In the genomic region with DNA sequence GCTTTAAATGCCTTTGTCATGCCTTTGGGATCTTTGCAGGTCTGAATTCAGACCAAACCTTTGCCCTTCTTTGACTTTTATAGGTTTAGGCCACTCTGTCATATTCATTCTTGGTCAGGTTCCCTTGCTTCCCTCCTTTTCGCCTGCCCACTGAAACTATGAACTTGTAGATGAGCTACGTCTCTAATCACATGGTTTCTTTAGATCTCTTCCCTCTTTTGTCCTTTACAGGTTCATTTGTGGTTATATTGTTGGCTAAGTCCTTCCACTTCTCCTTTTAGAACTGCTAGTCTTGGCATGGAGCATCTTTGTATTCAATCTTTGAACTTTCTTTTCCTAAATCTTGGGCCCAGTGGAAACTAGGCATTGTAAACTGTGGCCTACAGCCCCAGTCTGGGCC, we compare ENCODE assay signal across 25 cellular contexts.
DNase-seq lines count a peak whose midpoint lies in the region; ATAC-seq, FAIRE-seq and TF ChIP-seq lines count a peak whose summit lies in the region.
"Had no signal": no experiment of that assay in that cellular context is flagged by ENCODE, and none has a peak within 500 bp of the region (broad histone marks: within the 10 kb centered on the region; RNA-seq: fewer than 3 reads in every experiment).

No MANE protein-coding gene starts in this region.

- H3K9ac ChIP-seq in kidney (ENCODE audit: low read length in 2 of 2) = no peak overlapping the region
- H3K9ac ChIP-seq: BLaER1 had no signal

- H3K4me1 ChIP-seq in kidney (ENCODE audit: control insufficient read depth in 1 of 2, insufficient read depth in 1 of 2, low read depth in 1 of 2, low read length in 2 of 2) = no peaks in the 10 kb centered on the region
- H3K4me1 ChIP-seq: A549, BLaER1, Caco-2, lower lobe of right lung, upper lobe of left lung had no signal

- no peaks in the 10 kb centered on the region for H3K9me3 ChIP-seq in kidney (ENCODE audit: control insufficient read depth in 1 of 2, low read length in 2 of 2)
- H3K9me3 ChIP-seq: A549, BLaER1, Caco-2, lower lobe of right lung, upper lobe of left lung had no signal

- no peak overlapping the region for H3K4me3 Mint-ChIP-seq in memory B cell
- H3K4me3 Mint-ChIP-seq: activated B cell treated with CpG ODN at 0.5 μM for 24 hours; activated naive CD8-positive, alpha-beta T cell treated with anti-CD3 and anti-CD28 coated beads, Interleukin-2, amount 10 ng/mL, durations not matched to agents 7 days and 5 days; central memory CD8-positive, alpha-beta T cell had no signal

- ATAC-seq in memory B cell (ENCODE audit: low read depth) (no peak), GM18858 (IDR thresholded peaks at IDR 0.05; ENCODE audit: unreplicated experiment) (no peak), HG03095 (IDR thresholded peaks at IDR 0.05; ENCODE audit: unreplicated experiment) (no peak)
- ATAC-seq: A549, HCT116, lower lobe of right lung, SK-N-SH treated with all-trans-retinoic acid at 6 μM for 48 hours had no signal

- no peaks in the 10 kb centered on the region for H3K9me3 Mint-ChIP-seq in memory B cell
- H3K9me3 Mint-ChIP-seq: activated B cell treated with CpG ODN at 0.5 μM for 24 hours; activated naive CD8-positive, alpha-beta T cell treated with anti-CD3 and anti-CD28 coated beads, Interleukin-2, amount 10 ng/mL, durations not matched to agents 7 days and 5 days; central memory CD8-positive, alpha-beta T cell had no signal

- no peaks in the 10 kb centered on the region for H3K36me3 Mint-ChIP-seq in memory B cell
- H3K36me3 Mint-ChIP-seq: activated naive CD8-positive, alpha-beta T cell treated with anti-CD3 and anti-CD28 coated beads, Interleukin-2, amount 10 ng/mL, durations not matched to agents 7 days and 5 days had no signal

- no peaks in the 10 kb centered on the region for H3K4me1 Mint-ChIP-seq in memory B cell
- H3K4me1 Mint-ChIP-seq: activated B cell treated with CpG ODN at 0.5 μM for 24 hours; activated naive CD8-positive, alpha-beta T cell treated with anti-CD3 and anti-CD28 coated beads, Interleukin-2, amount 10 ng/mL, durations not matched to agents 7 days and 5 days; central memory CD8-positive, alpha-beta T cell had no signal

- H3K36me3 ChIP-seq in kidney (ENCODE audit: control insufficient read depth in 1 of 2, insufficient read depth in 2 of 2, low read length in 2 of 2) = no peaks in the 10 kb centered on the region
- H3K36me3 ChIP-seq: BLaER1, lower lobe of right lung, upper lobe of left lung had no signal

- no peak for FAIRE-seq in kidney (lab: Jason Lieb, UNC)
- FAIRE-seq: A549, keratinocyte had no signal

- DNase-seq in AML-193 (lab: John Stamatoyannopoulos, UW) = peak; percentile 89 to 93
- peak; percentile 92 to 96 for DNase-seq in Kasumi-1 (lab: John Stamatoyannopoulos, UW)
- DNase-seq in SIG-M5 (lab: John Stamatoyannopoulos, UW) = peak; percentile 31
- DNase-seq in memory B cell (ENCODE audit: low spot score in 2 of 2) = no peak
- no peak for DNase-seq in kidney
- DNase-seq in DMS153 (lab: John Stamatoyannopoulos, UW) = no peak
- DNase-seq: activated B cell treated with CpG ODN at 0.5 μM for 24 hours; activated CD4-positive, alpha-beta T cell treated with anti-CD3 and anti-CD28 coated beads, Interleukin-2, amount 50 U/mL, for 4 hours; activated CD8-positive, alpha-beta memory T cell treated with anti-CD3 and anti-CD28 coated beads, Interleukin-2, amount 50 U/mL, for 48 hours; activated effector memory CD4-positive, alpha-beta T cell treated with Interleukin-2 at 50 U/mL for 16 hours; activated naive CD8-positive, alpha-beta T cell treated with anti-CD3 and anti-CD28 coated beads, Interleukin-2, amount 10 ng/mL, durations not matched to agents 7 days and 5 days; Caco-2; lower lobe of right lung; NCI-H1436 treated with DMSO at 0.1 percent for 48 hours; NCI-H2107; T-helper 9 cell; upper lobe of left lung had no signal

- no peak for TF ChIP-seq CTCF in kidney (IDR thresholded peaks at IDR 0.05; ENCODE audit: borderline replicate concordance, extremely low read depth, insufficient read depth)

- no peaks in the 10 kb centered on the region for H3K27me3 Mint-ChIP-seq in memory B cell
- H3K27me3 Mint-ChIP-seq: activated B cell treated with CpG ODN at 0.5 μM for 24 hours; activated naive CD8-positive, alpha-beta T cell treated with anti-CD3 and anti-CD28 coated beads, Interleukin-2, amount 10 ng/mL, durations not matched to agents 7 days and 5 days; central memory CD8-positive, alpha-beta T cell had no signal

- peak overlapping the region; percentile 0 for H3K27ac Mint-ChIP-seq in memory B cell
- H3K27ac Mint-ChIP-seq: activated B cell treated with CpG ODN at 0.5 μM for 24 hours; activated naive CD8-positive, alpha-beta T cell treated with anti-CD3 and anti-CD28 coated beads, Interleukin-2, amount 10 ng/mL, durations not matched to agents 7 days and 5 days had no signal

- no peak overlapping the region for H3K4me3 ChIP-seq in kidney (ENCODE audit: low read length in 2 of 2)
- H3K4me3 ChIP-seq: A549, BLaER1, lower lobe of right lung, upper lobe of left lung had no signal

- intact Hi-C loops in kidney (cut with DNase I) = no loop called here

- no peak overlapping the region for H3K27ac ChIP-seq in kidney (ENCODE audit: low read depth in 2 of 2, low read length in 2 of 2)
- H3K27ac ChIP-seq: A549, BLaER1, lower lobe of right lung, upper lobe of left lung had no signal

Comparison
In these comparisons a context has a peak if more than half of its experiments do, and no peak if none do; other contexts are left out.
1. DNase-seq: peak in AML-193 (2 of 2), Kasumi-1 (2 of 2) and SIG-M5 (single experiment); none in memory B cell (0 of 2), kidney (single experiment) and DMS153 (single experiment).